ENCODE assay signal across 20 cellular contexts in the genomic region with DNA sequence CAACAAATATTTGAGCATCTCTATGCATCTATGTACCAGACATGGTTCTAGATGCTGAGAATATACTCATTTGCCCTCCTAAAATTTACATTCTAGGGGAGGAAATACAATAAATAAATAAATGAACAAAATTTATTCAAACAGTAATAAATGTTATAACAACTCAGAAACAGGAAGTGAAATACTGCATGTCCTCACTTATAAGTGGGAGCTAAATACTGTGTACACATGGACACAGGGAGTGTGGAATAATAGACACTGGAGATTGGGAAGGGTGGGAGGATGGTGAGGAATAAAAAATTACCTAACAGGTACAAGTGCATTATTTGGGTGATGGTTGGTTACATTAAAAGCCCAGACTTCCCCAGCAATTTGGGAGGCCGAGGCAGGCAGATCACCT.
"Had no signal": no experiment of that assay in that cellular context is flagged by ENCODE, and none has a peak within 500 bp of the region (broad histone marks: within the 10 kb centered on the region; RNA-seq: fewer than 3 reads in every experiment).

No MANE protein-coding gene starts in this region.

- H2AFZ ChIP-seq: PC-9 had no signal

- DNase-seq: KBM-7, MG63, NCI-H1092 treated with DMSO at 0.1 percent for 48 hours, NCI-H1436, NCI-H187, NCI-H2081 treated with DMSO at 0.1 percent for 48 hours, NCI-H2171, NCI-H226, NCI-H446, NCI-H510A, NCI-H524 treated with DMSO at 0.1 percent for 48 hours, NCI-H69, NCI-H774, OCI-M1, PC-9, Peyer's patch, SHP77 treated with DMSO at 0.1 percent for 48 hours, SJCRH30 had no signal

- H3K27ac ChIP-seq: PC-9, Peyer's patch, SJCRH30 had no signal

- H3K9me3 ChIP-seq: MG63, Peyer's patch, SJCRH30 had no signal

- ATAC-seq: Right ventricle myocardium inferior, SK-N-SH treated with all-trans-retinoic acid at 6 μM for 48 hours had no signal

- H3K4me1 ChIP-seq: SJCRH30 had no signal

- H3K27me3 ChIP-seq: MG63, Peyer's patch, SJCRH30 had no signal

- H3K4me2 ChIP-seq: PC-9 had no signal

- H3K4me3 ChIP-seq: MG63, PC-9, Peyer's patch, SJCRH30 had no signal
